Comparison of ENCODE assay signal across 18 cellular contexts in the genomic region with DNA sequence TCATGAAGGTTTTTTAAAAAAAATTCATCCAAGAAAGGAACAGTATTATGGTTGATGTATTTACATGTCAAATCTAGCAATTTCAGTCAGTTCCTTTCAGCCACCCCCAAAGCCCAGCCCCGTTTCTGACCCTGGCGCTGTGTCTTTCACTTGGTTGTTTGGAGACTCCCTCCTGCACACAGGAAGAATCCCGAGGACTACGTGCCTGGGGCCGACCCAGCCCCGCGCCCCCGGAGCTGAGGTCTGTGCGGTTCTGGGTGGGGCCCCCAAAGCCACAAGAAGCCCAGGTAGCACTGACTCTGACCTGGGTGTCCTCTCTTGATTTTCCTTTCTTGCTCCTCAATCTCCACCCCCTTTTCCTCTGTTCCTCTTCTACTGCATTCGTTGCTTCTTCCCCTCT. TPM values are rescaled to one million over a fixed set of nuclear protein-coding genes. Genes with fewer than 3 reads are reported as not detected.
A peak's percentile ranks its signal among the peaks of the same experiment; 100 is the strongest.
DNase-seq lines count a peak whose midpoint lies in the region; ATAC-seq and TF ChIP-seq lines count a peak whose summit lies in the region.
"Had no signal": no experiment of that assay in that cellular context is flagged by ENCODE, and none has a peak within 500 bp of the region (broad histone marks: within the 10 kb centered on the region; RNA-seq: fewer than 3 reads in every experiment).

No MANE protein-coding gene starts in this region.

- DNase-seq in activated CD4-positive, alpha-beta T cell treated with anti-CD3 and anti-CD28 coated beads, Interleukin-2, amount 10 ng/mL, durations not matched to agents 24 days and 14 days, result no peak
- no peak for DNase-seq in activated CD4-positive, alpha-beta T cell treated with anti-CD3 and anti-CD28 coated beads for 4 hours
- no peak for DNase-seq in RWPE1 (ENCODE audit: low spot score)
- no peak for DNase-seq in central memory CD8-positive, alpha-beta T cell (ENCODE audit: low spot score in 2 of 2)
- DNase-seq in neural progenitor cell (ENCODE audit: low spot score), result no peak
- DNase-seq in T-helper 2 cell treated with Interferon-gamma antibody and Interleukin-4, amounts not matched to agents 5 μg/mL and 100 μg/mL, for 36 hours (ENCODE audit: low spot score), result no peak
- DNase-seq in sigmoid colon, result no peak
- DNase-seq: DMS79 treated with DMSO at 0.1 percent for 48 hours, MM.1S, NCI-H1092 treated with DMSO at 0.1 percent for 48 hours, NCI-H146, NCI-H2029 treated with DMSO at 0.1 percent for 48 hours, NCI-H2171, NCI-H526, PC-3 had no signal

- H3K27ac ChIP-seq in RWPE1 (peak overlapping the region; percentile 23; the same call in 1 of the 2 replicates), neural progenitor cell (no peak overlapping the region), sigmoid colon (no peak overlapping the region)
- H3K27ac ChIP-seq: 22Rv1 had no signal

- ATAC-seq in central memory CD8-positive, alpha-beta T cell (replicated peaks; ENCODE audit: extremely low read depth, poor library complexity, severe bottlenecking), result no peak
- no peak for ATAC-seq in HG02588 (IDR thresholded peaks at IDR 0.05; ENCODE audit: unreplicated experiment)
- ATAC-seq: PC-3 had no signal

- TF ChIP-seq CTCF in RWPE1 (conservative IDR thresholded peaks at IDR 0.05; ENCODE audit: low read depth), result no peak
- TF ChIP-seq CTCF in neural progenitor cell (IDR thresholded peaks at IDR 0.05), result no peak
- TF ChIP-seq CTCF in sigmoid colon (IDR thresholded peaks at IDR 0.05), result no peak

- TF ChIP-seq POLR2A in sigmoid colon (IDR thresholded peaks at IDR 0.05), result no peak

- peaks cover 1% of the 10 kb centered on the region for H3F3A ChIP-seq in neural progenitor cell (ENCODE audit: low read depth)

- H3K36me3 ChIP-seq in neural progenitor cell (no peaks in the 10 kb centered on the region), sigmoid colon (peaks cover 7 to 83% (median 23%) of the 10 kb centered on the region in 4 donors)

- H3K4me2 ChIP-seq in neural progenitor cell, result no peak overlapping the region

- H3K9ac ChIP-seq in neural progenitor cell, result no peak overlapping the region

- H3K36me3 Mint-ChIP-seq in activated CD4-positive, alpha-beta T cell treated with anti-CD3 and anti-CD28 coated beads, Interleukin-2, amount 10 ng/mL, durations not matched to agents 24 days and 14 days (ENCODE audit: low read depth), result peaks cover 27% of the 10 kb centered on the region
- H3K36me3 Mint-ChIP-seq in central memory CD8-positive, alpha-beta T cell (ENCODE audit: insufficient read depth), result peaks cover 43% of the 10 kb centered on the region
- peaks cover 31% of the 10 kb centered on the region for H3K36me3 Mint-ChIP-seq in neural progenitor cell
- peaks cover 31% of the 10 kb centered on the region for H3K36me3 Mint-ChIP-seq in T-helper 2 cell treated with Interferon-gamma antibody and Interleukin-4, amounts not matched to agents 5 μg/mL and 100 μg/mL, for 36 hours (ENCODE audit: low read depth)

- no peaks in the 10 kb centered on the region for H3K4me1 ChIP-seq in neural progenitor cell
- H3K4me1 ChIP-seq in sigmoid colon, result no peaks in the 10 kb centered on the region

- H4K20me1 ChIP-seq in neural progenitor cell (ENCODE audit: low read depth), result peaks cover 7% of the 10 kb centered on the region

- TF ChIP-seq EP300 in sigmoid colon (IDR thresholded peaks at IDR 0.05), result no peak

- H3K4me3 ChIP-seq in neural progenitor cell (no peak overlapping the region), sigmoid colon (no peak overlapping the region)

- H2AFZ ChIP-seq in neural progenitor cell (replicated peaks), result no peak overlapping the region

- H3K9me3 Mint-ChIP-seq in activated CD4-positive, alpha-beta T cell treated with anti-CD3 and anti-CD28 coated beads, Interleukin-2, amount 10 ng/mL, durations not matched to agents 24 days and 14 days, result no peaks in the 10 kb centered on the region
- H3K9me3 Mint-ChIP-seq in central memory CD8-positive, alpha-beta T cell, result no peaks in the 10 kb centered on the region
- H3K9me3 Mint-ChIP-seq in neural progenitor cell, result no peaks in the 10 kb centered on the region
- no peaks in the 10 kb centered on the region for H3K9me3 Mint-ChIP-seq in T-helper 2 cell treated with Interferon-gamma antibody and Interleukin-4, amounts not matched to agents 5 μg/mL and 100 μg/mL, for 36 hours

- 91 to 92% methylated on average over 10 of the region's 10 CpGs for WGBS in sigmoid colon, 2 donors

- CTCF ChIA-PET in RWPE1 (lab: Yijun Ruan, JAX), result no interaction called here

- intact Hi-C loops in activated CD4-positive, alpha-beta T cell treated with anti-CD3 and anti-CD28 coated beads, Interleukin-2, amount 10 ng/mL, durations not matched to agents 24 days and 14 days (cut with micrococcal nuclease), result loop anchor here (5.0 kb wide), 1 partner anchor 34 kb away; no protein-coding TSS in a partner anchor
- intact Hi-C loops in sigmoid colon (cut with DNase I), result no loop called here

- H3K27ac Mint-ChIP-seq in activated CD4-positive, alpha-beta T cell treated with anti-CD3 and anti-CD28 coated beads, Interleukin-2, amount 10 ng/mL, durations not matched to agents 24 days and 14 days, result peak overlapping the region; percentile 48
- peak overlapping the region; percentile 30 for H3K27ac Mint-ChIP-seq in central memory CD8-positive, alpha-beta T cell (ENCODE audit: low read depth)
- H3K27ac Mint-ChIP-seq in neural progenitor cell, result peak overlapping the region; percentile 93
- H3K27ac Mint-ChIP-seq in T-helper 2 cell treated with Interferon-gamma antibody and Interleukin-4, amounts not matched to agents 5 μg/mL and 100 μg/mL, for 36 hours, result no peak overlapping the region

- no peaks in the 10 kb centered on the region for H3K27me3 Mint-ChIP-seq in activated CD4-positive, alpha-beta T cell treated with anti-CD3 and anti-CD28 coated beads, Interleukin-2, amount 10 ng/mL, durations not matched to agents 24 days and 14 days
- H3K27me3 Mint-ChIP-seq in central memory CD8-positive, alpha-beta T cell, result no peaks in the 10 kb centered on the region
- H3K27me3 Mint-ChIP-seq in neural progenitor cell (ENCODE audit: insufficient read depth, low read depth), result peaks cover 2% of the 10 kb centered on the region
- no peaks in the 10 kb centered on the region for H3K27me3 Mint-ChIP-seq in T-helper 2 cell treated with Interferon-gamma antibody and Interleukin-4, amounts not matched to agents 5 μg/mL and 100 μg/mL, for 36 hours (ENCODE audit: low read depth)

- H3K4me1 Mint-ChIP-seq in activated CD4-positive, alpha-beta T cell treated with anti-CD3 and anti-CD28 coated beads, Interleukin-2, amount 10 ng/mL, durations not matched to agents 24 days and 14 days, result peaks cover 2% of the 10 kb centered on the region
- H3K4me1 Mint-ChIP-seq in central memory CD8-positive, alpha-beta T cell, result peaks cover 20% of the 10 kb centered on the region
- H3K4me1 Mint-ChIP-seq in neural progenitor cell, result peaks cover 7% of the 10 kb centered on the region
- H3K4me1 Mint-ChIP-seq in T-helper 2 cell treated with Interferon-gamma antibody and Interleukin-4, amounts not matched to agents 5 μg/mL and 100 μg/mL, for 36 hours (ENCODE audit: low read depth), result peaks cover 2% of the 10 kb centered on the region

- no peaks in the 10 kb centered on the region for H3K79me2 ChIP-seq in neural progenitor cell (ENCODE audit: low read depth)

- no peak overlapping the region for H3K4me3 Mint-ChIP-seq in activated CD4-positive, alpha-beta T cell treated with anti-CD3 and anti-CD28 coated beads, Interleukin-2, amount 10 ng/mL, durations not matched to agents 24 days and 14 days
- H3K4me3 Mint-ChIP-seq in central memory CD8-positive, alpha-beta T cell, result no peak overlapping the region
- no peak overlapping the region for H3K4me3 Mint-ChIP-seq in neural progenitor cell
- H3K4me3 Mint-ChIP-seq in T-helper 2 cell treated with Interferon-gamma antibody and Interleukin-4, amounts not matched to agents 5 μg/mL and 100 μg/mL, for 36 hours, result no peak overlapping the region
- H3K4me3 Mint-ChIP-seq: CD14-positive monocyte had no signal

- POLR2A ChIA-PET in RWPE1 (lab: Yijun Ruan, JAX; ENCODE audit: low non-redundant PET), result no interaction called here

- H3K9me3 ChIP-seq in neural progenitor cell (ENCODE audit: low read depth), result no peaks in the 10 kb centered on the region
- H3K9me3 ChIP-seq in sigmoid colon, result no peaks in the 10 kb centered on the region

- no peaks in the 10 kb centered on the region for H3K27me3 ChIP-seq in neural progenitor cell
- no peaks in the 10 kb centered on the region for H3K27me3 ChIP-seq in sigmoid colon

RNA-seq across cellular contexts. Expression of gene TRAPPC12, which starts 49.1 kb away (rescaled TPM):
- total RNA-seq in activated CD4-positive, alpha-beta T cell treated with anti-CD3 and anti-CD28 coated beads, Interleukin-2, amount 10 ng/mL, durations not matched to agents 24 days and 14 days, result 87.8 and 91.7 TPM in 2 replicates
- total RNA-seq in neural progenitor cell (ENCODE audit: low replicate concordance) (59.5 and 70.3 TPM in 2 replicates), sigmoid colon (10 to 100 TPM; 48.5 to 79.5 (median 63.4) TPM)
- polyA plus RNA-seq in sigmoid colon, result 10 to 100 TPM; 22.7 to 50.5 (median 38.4) TPM

RNA-seq across cellular contexts. Expression of gene EIPR1, which starts 51.0 kb away (rescaled TPM):
- total RNA-seq in activated CD4-positive, alpha-beta T cell treated with anti-CD3 and anti-CD28 coated beads, Interleukin-2, amount 10 ng/mL, durations not matched to agents 24 days and 14 days, result 47.6 and 52.1 TPM in 2 replicates
- total RNA-seq in neural progenitor cell (ENCODE audit: low replicate concordance), result 57.1 and 73.0 TPM in 2 replicates
- total RNA-seq in sigmoid colon, result 10 to 100 TPM; 12.2 to 20.0 (median 14.7) TPM
- polyA plus RNA-seq in sigmoid colon, result 10 to 100 TPM; 21.6 to 27.0 (median 23.8) TPM
